In genomic region chr19:58326914-58327726, GRCh38 we compare ENCODE assay signal across 8 cellular contexts. TPM values are rescaled to one million over a fixed set of nuclear protein-coding genes. Genes with fewer than 3 reads are reported as not detected.
DNase-seq lines count a peak whose midpoint lies in the region; ATAC-seq and TF ChIP-seq lines count a peak whose summit lies in the region.

TSS of gene ZSCAN22 (plus strand) at chr19:58326994. CDS start at chr19:58334803, 7,809 bp downstream.

- peak within 1 kb of the TSS; percentile 68 for H3K27ac ChIP-seq in ACC112 (ENCODE audit: low read depth, low read length)

- H3K9ac ChIP-seq in skeletal muscle satellite cell (ENCODE audit: low read depth, low read length), result peak within 1 kb of the TSS; percentile 95

- no peaks in the 10 kb centered on the region for H3K27me3 Mint-ChIP-seq in MCF 10A (ENCODE audit: insufficient read depth, unreplicated experiment)

- DNase-seq in NCI-H2107 (lab: John Stamatoyannopoulos, UW) (peak; percentile 94), UCSD-AML1 (lab: John Stamatoyannopoulos, UW; ENCODE audit: unreplicated experiment) (peak; percentile 93), MCF 10A (ENCODE audit: unreplicated experiment) (peak; percentile 98)

- TF ChIP-seq CTCF in MCF 10A (IDR thresholded peaks at IDR 0.05; ENCODE audit: unreplicated experiment), result no peak

- no peaks in the 10 kb centered on the region for H3K36me3 Mint-ChIP-seq in MCF 10A (ENCODE audit: insufficient read depth, unreplicated experiment)

- POLR2A ChIA-PET in MCF 10A (lab: Yijun Ruan, JAX), result interaction anchor here (0.6 to 5.3 kb wide), 29 partner anchors 10 to 938 kb away, joined by 3 to 55 read pairs (median 4); partner anchors contain the start of genes ERVK3-1, RPS5, ZBTB45 and ZNF274

- no peaks in the 10 kb centered on the region for H3K36me3 ChIP-seq in ACC112 (ENCODE audit: insufficient read depth, low read length)
- no peaks in the 10 kb centered on the region for H3K36me3 ChIP-seq in skeletal muscle satellite cell (ENCODE audit: insufficient read depth, low read length)

- no peak within 1 kb of the TSS for H3K4me3 Mint-ChIP-seq in MCF 10A (ENCODE audit: unreplicated experiment)

- intact Hi-C loops in MCF 10A (cut with micrococcal nuclease), result loop anchor here (1.0 to 5.0 kb wide), 3 partner anchors 35 to 140 kb away; partner anchors contain the start of genes ZNF324, ZNF497 and ZNF837

- H3K4me1 Mint-ChIP-seq in MCF 10A (ENCODE audit: insufficient read depth, unreplicated experiment), result peaks cover 9% of the 10 kb centered on the region

- H3K27me3 ChIP-seq in ACC112 (ENCODE audit: insufficient read depth, low read length), result no peaks in the 10 kb centered on the region
- H3K27me3 ChIP-seq in skeletal muscle satellite cell (ENCODE audit: control insufficient read depth, insufficient read depth, low read length), result no peaks in the 10 kb centered on the region

- CTCF ChIA-PET in MCF 10A (lab: Yijun Ruan, JAX), result interaction anchor here (0.7 kb wide), 1 partner anchor 95 kb away, joined by 3 read pairs; no protein-coding TSS in a partner anchor

- H3K79me2 ChIP-seq in ACC112 (ENCODE audit: control insufficient read depth, insufficient read depth, low read length, unreplicated experiment), result peaks cover 34% of the 10 kb centered on the region

- H3K9me3 Mint-ChIP-seq in MCF 10A (ENCODE audit: unreplicated experiment), result no peaks in the 10 kb centered on the region

- H3K27ac Mint-ChIP-seq in MCF 10A (ENCODE audit: low read depth, unreplicated experiment), result no peak within 1 kb of the TSS

- H2AFZ ChIP-seq in ACC112 (ENCODE audit: low read length, unreplicated experiment), result peak within 1 kb of the TSS; percentile 88

- ATAC-seq in GM18861 (IDR thresholded peaks at IDR 0.05; ENCODE audit: unreplicated experiment) (peak; percentile 69), HG03064 (IDR thresholded peaks at IDR 0.05; ENCODE audit: low read depth, unreplicated experiment) (peak; percentile 84)

- peak within 1 kb of the TSS; percentile 92 for H3K4me3 ChIP-seq in ACC112 (ENCODE audit: low read depth, low read length)
- H3K4me3 ChIP-seq in iPS-18c (ENCODE audit: insufficient read depth, low read depth, low read length), result peak within 1 kb of the TSS; percentile 78
- H3K4me3 ChIP-seq in skeletal muscle satellite cell (ENCODE audit: low read length), result peak within 1 kb of the TSS; percentile 99

- H3K4me1 ChIP-seq in ACC112 (ENCODE audit: control insufficient read depth, insufficient read depth, low read length, unreplicated experiment), result peaks cover 9% of the 10 kb centered on the region
- H3K4me1 ChIP-seq in skeletal muscle satellite cell (ENCODE audit: control insufficient read depth, insufficient read depth, low read length), result peaks cover 26% of the 10 kb centered on the region

- TSS peak; percentile 31 for BruUV-seq in MCF 10A (replicated peaks; lab: Mats Ljungman, UMichigan)

- peak within 1 kb of the TSS; percentile 98 for H3K4me2 ChIP-seq in skeletal muscle satellite cell (ENCODE audit: low read length)

- H3K9me3 ChIP-seq in iPS-18c (ENCODE audit: control insufficient read depth, insufficient read depth, low read length), result no peaks in the 10 kb centered on the region
- H3K9me3 ChIP-seq in skeletal muscle satellite cell (replicated peaks; ENCODE audit: low read length), result no peaks in the 10 kb centered on the region

RNA-seq across cellular contexts. Expression of gene ZSCAN22, which starts in this region (rescaled TPM):
- 3.8 and 4.7 TPM in 2 replicates for total RNA-seq in MCF 10A (2022)
- total RNA-seq in skeletal muscle satellite cell (2012; rRNA removed), result 2.8 and 3.3 TPM in 2 replicates

Comparison
In these comparisons a context has a peak if more than half of its experiments do, and no peak if none do; other contexts are left out.
1. Peak in every context shown above with its lines: DNase-seq, ATAC-seq, H3K4me3 ChIP-seq and H3K27ac ChIP-seq.